Comparison of ENCODE assay signal across 1 cellular context in genomic region chr14:104805326-104805678, GRCh38.
TF ChIP-seq lines count a peak whose summit lies in the region.

No MANE protein-coding gene starts in this region.

TF ChIP-seq in H1, 55 proteins besides CTCF, POLR2A, EP300 and RAD21 (continued from another document):
- TF ChIP-seq BRCA1 (IDR thresholded peaks at IDR 0.05; ENCODE audit: low read depth, low read length) (no peak), TAF1 (IDR thresholded peaks at IDR 0.05; ENCODE audit: low read depth, low read length) (no peak), RFX5 (IDR thresholded peaks at IDR 0.05; ENCODE audit: borderline replicate concordance, low read depth, low read length) (no peak), HDAC2 (IDR thresholded peaks at IDR 0.05; ENCODE audit: borderline replicate concordance in 1 of 2, low read depth in 2 of 2, low read length in 2 of 2) (no peak), SIN3A (conservative IDR thresholded peaks at IDR 0.05 in 1 of 2, IDR thresholded peaks at IDR 0.05 in 1 of 2; ENCODE audit: low read depth in 1 of 2, low read length in 2 of 2) (no peak), KDM5A (IDR thresholded peaks at IDR 0.05; ENCODE audit: low read length) (no peak), POU5F1 (IDR thresholded peaks at IDR 0.05; ENCODE audit: low read depth, low read length) (no peak)
- TF ChIP-seq, protein P1, sequence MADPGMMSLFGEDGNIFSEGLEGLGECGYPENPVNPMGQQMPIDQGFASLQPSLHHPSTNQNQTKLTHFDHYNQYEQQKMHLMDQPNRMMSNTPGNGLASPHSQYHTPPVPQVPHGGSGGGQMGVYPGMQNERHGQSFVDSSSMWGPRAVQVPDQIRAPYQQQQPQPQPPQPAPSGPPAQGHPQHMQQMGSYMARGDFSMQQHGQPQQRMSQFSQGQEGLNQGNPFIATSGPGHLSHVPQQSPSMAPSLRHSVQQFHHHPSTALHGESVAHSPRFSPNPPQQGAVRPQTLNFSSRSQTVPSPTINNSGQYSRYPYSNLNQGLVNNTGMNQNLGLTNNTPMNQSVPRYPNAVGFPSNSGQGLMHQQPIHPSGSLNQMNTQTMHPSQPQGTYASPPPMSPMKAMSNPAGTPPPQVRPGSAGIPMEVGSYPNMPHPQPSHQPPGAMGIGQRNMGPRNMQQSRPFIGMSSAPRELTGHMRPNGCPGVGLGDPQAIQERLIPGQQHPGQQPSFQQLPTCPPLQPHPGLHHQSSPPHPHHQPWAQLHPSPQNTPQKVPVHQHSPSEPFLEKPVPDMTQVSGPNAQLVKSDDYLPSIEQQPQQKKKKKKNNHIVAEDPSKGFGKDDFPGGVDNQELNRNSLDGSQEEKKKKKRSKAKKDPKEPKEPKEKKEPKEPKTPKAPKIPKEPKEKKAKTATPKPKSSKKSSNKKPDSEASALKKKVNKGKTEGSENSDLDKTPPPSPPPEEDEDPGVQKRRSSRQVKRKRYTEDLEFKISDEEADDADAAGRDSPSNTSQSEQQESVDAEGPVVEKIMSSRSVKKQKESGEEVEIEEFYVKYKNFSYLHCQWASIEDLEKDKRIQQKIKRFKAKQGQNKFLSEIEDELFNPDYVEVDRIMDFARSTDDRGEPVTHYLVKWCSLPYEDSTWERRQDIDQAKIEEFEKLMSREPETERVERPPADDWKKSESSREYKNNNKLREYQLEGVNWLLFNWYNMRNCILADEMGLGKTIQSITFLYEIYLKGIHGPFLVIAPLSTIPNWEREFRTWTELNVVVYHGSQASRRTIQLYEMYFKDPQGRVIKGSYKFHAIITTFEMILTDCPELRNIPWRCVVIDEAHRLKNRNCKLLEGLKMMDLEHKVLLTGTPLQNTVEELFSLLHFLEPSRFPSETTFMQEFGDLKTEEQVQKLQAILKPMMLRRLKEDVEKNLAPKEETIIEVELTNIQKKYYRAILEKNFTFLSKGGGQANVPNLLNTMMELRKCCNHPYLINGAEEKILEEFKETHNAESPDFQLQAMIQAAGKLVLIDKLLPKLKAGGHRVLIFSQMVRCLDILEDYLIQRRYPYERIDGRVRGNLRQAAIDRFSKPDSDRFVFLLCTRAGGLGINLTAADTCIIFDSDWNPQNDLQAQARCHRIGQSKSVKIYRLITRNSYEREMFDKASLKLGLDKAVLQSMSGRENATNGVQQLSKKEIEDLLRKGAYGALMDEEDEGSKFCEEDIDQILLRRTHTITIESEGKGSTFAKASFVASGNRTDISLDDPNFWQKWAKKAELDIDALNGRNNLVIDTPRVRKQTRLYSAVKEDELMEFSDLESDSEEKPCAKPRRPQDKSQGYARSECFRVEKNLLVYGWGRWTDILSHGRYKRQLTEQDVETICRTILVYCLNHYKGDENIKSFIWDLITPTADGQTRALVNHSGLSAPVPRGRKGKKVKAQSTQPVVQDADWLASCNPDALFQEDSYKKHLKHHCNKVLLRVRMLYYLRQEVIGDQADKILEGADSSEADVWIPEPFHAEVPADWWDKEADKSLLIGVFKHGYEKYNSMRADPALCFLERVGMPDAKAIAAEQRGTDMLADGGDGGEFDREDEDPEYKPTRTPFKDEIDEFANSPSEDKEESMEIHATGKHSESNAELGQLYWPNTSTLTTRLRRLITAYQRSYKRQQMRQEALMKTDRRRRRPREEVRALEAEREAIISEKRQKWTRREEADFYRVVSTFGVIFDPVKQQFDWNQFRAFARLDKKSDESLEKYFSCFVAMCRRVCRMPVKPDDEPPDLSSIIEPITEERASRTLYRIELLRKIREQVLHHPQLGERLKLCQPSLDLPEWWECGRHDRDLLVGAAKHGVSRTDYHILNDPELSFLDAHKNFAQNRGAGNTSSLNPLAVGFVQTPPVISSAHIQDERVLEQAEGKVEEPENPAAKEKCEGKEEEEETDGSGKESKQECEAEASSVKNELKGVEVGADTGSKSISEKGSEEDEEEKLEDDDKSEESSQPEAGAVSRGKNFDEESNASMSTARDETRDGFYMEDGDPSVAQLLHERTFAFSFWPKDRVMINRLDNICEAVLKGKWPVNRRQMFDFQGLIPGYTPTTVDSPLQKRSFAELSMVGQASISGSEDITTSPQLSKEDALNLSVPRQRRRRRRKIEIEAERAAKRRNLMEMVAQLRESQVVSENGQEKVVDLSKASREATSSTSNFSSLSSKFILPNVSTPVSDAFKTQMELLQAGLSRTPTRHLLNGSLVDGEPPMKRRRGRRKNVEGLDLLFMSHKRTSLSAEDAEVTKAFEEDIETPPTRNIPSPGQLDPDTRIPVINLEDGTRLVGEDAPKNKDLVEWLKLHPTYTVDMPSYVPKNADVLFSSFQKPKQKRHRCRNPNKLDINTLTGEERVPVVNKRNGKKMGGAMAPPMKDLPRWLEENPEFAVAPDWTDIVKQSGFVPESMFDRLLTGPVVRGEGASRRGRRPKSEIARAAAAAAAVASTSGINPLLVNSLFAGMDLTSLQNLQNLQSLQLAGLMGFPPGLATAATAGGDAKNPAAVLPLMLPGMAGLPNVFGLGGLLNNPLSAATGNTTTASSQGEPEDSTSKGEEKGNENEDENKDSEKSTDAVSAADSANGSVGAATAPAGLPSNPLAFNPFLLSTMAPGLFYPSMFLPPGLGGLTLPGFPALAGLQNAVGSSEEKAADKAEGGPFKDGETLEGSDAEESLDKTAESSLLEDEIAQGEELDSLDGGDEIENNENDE (IDR thresholded peaks at IDR 0.05; ENCODE audit: insufficient replicate concordance, low read length): no peak
